Comparison of ENCODE assay signal across 18 cellular contexts in genomic region chr11:90947930-90948329, GRCh38.
"Had no signal": no experiment of that assay in that cellular context is flagged by ENCODE, and none has a peak within 500 bp of the region (broad histone marks: within the 10 kb centered on the region; RNA-seq: fewer than 3 reads in every experiment).

No MANE protein-coding gene starts in this region.

- H3K36me3 ChIP-seq: cardiac muscle cell, tibial nerve, vagina had no signal

- H3K27ac ChIP-seq: cardiac muscle cell, dorsolateral prefrontal cortex, hepatocyte, tibial nerve, vagina, VCaP had no signal

- H3K9me3 ChIP-seq: tibial nerve, vagina had no signal

- H3K4me1 Mint-ChIP-seq: activated naive CD4-positive, alpha-beta T cell treated with anti-CD3 and anti-CD28 coated beads, Interleukin-2, amount 10 ng/mL, durations not matched to agents 7 days and 5 days; natural killer cell had no signal

- H3K27me3 ChIP-seq: cardiac muscle cell, dorsolateral prefrontal cortex, hepatocyte, tibial nerve, vagina had no signal

- ATAC-seq: mucosa of descending colon, natural killer cell, right cardiac atrium had no signal

- H3K36me3 Mint-ChIP-seq: activated naive CD4-positive, alpha-beta T cell treated with anti-CD3 and anti-CD28 coated beads, Interleukin-2, amount 10 ng/mL, durations not matched to agents 7 days and 5 days; natural killer cell had no signal

- H3K9me3 Mint-ChIP-seq: activated naive CD4-positive, alpha-beta T cell treated with anti-CD3 and anti-CD28 coated beads, Interleukin-2, amount 10 ng/mL, durations not matched to agents 7 days and 5 days had no signal

- DNase-seq: activated CD4-positive, alpha-beta T cell treated with anti-CD3 and anti-CD28 coated beads for 1 hour; activated CD4-positive, alpha-beta T cell treated with anti-CD3 and anti-CD28 coated beads, Interleukin-2, amount 50 U/mL, for 48 hours; activated naive CD4-positive, alpha-beta T cell treated with anti-CD3 and anti-CD28 coated beads, Interleukin-2, amount 10 ng/mL, durations not matched to agents 7 days and 5 days; dorsolateral prefrontal cortex; islet precursor cell; mammary epithelial cell; mucosa of descending colon; natural killer cell; right cardiac atrium; small intestine; stimulated activated CD4-positive, alpha-beta T cell treated with anti-CD3 and anti-CD28 coated beads, Interleukin-4, amount 100 ng/mL, for 24 hours; stimulated activated naive CD4-positive, alpha-beta T cell had no signal

- H3K27ac Mint-ChIP-seq: activated naive CD4-positive, alpha-beta T cell treated with anti-CD3 and anti-CD28 coated beads, Interleukin-2, amount 10 ng/mL, durations not matched to agents 7 days and 5 days; activated T-helper 2 cell treated with anti-CD3 and anti-CD28 coated beads, Interferon-gamma antibody, Interleukin-2, Interleukin-4, amounts not matched to agents 10 μg/mL and 5 μg/mL and 100 μg/mL, durations not matched to agents 14 hours and 24 hours and 36 hours; natural killer cell had no signal

- H3K4me3 ChIP-seq: cardiac muscle cell, dorsolateral prefrontal cortex, hepatocyte, mucosa of descending colon, tibial nerve, vagina had no signal

- H3K27me3 Mint-ChIP-seq: activated naive CD4-positive, alpha-beta T cell treated with anti-CD3 and anti-CD28 coated beads, Interleukin-2, amount 10 ng/mL, durations not matched to agents 7 days and 5 days had no signal

- H3K4me3 Mint-ChIP-seq: activated naive CD4-positive, alpha-beta T cell treated with anti-CD3 and anti-CD28 coated beads, Interleukin-2, amount 10 ng/mL, durations not matched to agents 7 days and 5 days; natural killer cell had no signal

- H3K4me1 ChIP-seq: tibial nerve, vagina had no signal
